In genomic region chr1:162855461-162856150, GRCh38 we compare ENCODE assay signal across 1 cellular context.
TF ChIP-seq lines count a peak whose summit lies in the region.

No MANE protein-coding gene starts in this region.

TF ChIP-seq in HCT116, 20 proteins besides CTCF, POLR2A, EP300 and RAD21 (continued from another document):
- TF ChIP-seq TCF7L2 (IDR thresholded peaks at IDR 0.05; ENCODE audit: borderline replicate concordance, extremely low read depth, insufficient read depth, insufficient read length): no peak
